ENCODE assay signal across 29 cellular contexts in genomic region chr3:52124126-52124525, GRCh38.
"Had no signal": no experiment of that assay in that cellular context is flagged by ENCODE, and none has a peak within 500 bp of the region (broad histone marks: within the 10 kb centered on the region; RNA-seq: fewer than 3 reads in every experiment).

No MANE protein-coding gene starts in this region.

- H3K4me3 Mint-ChIP-seq: activated CD4-positive, alpha-beta memory T cell treated with anti-CD3 and anti-CD28 coated beads, Interleukin-2, amount 10 ng/mL, durations not matched to agents 7 days and 5 days; activated naive CD8-positive, alpha-beta T cell treated with anti-CD3 and anti-CD28 coated beads, Interleukin-2, amount 10 ng/mL, durations not matched to agents 7 days and 5 days; activated T-helper 17 cell treated with anti-CD3 and anti-CD28 coated beads, Interleukin-2, amount 50 U/mL, for 72 hours had no signal

- ATAC-seq: activated T-helper 17 cell treated with anti-CD3 and anti-CD28 coated beads, Interleukin-2, amount 50 U/mL, for 72 hours; K562; Panc1; SK-N-SH treated with all-trans-retinoic acid at 6 μM for 48 hours had no signal

- H3K27me3 Mint-ChIP-seq: activated CD4-positive, alpha-beta memory T cell treated with anti-CD3 and anti-CD28 coated beads, Interleukin-2, amount 10 ng/mL, durations not matched to agents 7 days and 5 days; activated naive CD8-positive, alpha-beta T cell treated with anti-CD3 and anti-CD28 coated beads, Interleukin-2, amount 10 ng/mL, durations not matched to agents 7 days and 5 days; activated T-helper 17 cell treated with anti-CD3 and anti-CD28 coated beads, Interleukin-2, amount 50 U/mL, for 72 hours had no signal

- H3K36me3 ChIP-seq: adrenal gland, breast epithelium had no signal

- H3K27ac ChIP-seq: adrenal gland, breast epithelium, SJSA1 had no signal

- H3K27me3 ChIP-seq: adrenal gland, breast epithelium, SJSA1 had no signal

- H3K9me3 ChIP-seq: adrenal gland, breast epithelium, SJSA1 had no signal

- H3K4me3 ChIP-seq: adrenal gland, breast epithelium, K562, SJSA1 had no signal

- H3K9me3 Mint-ChIP-seq: activated CD4-positive, alpha-beta memory T cell treated with anti-CD3 and anti-CD28 coated beads, Interleukin-2, amount 10 ng/mL, durations not matched to agents 7 days and 5 days; activated naive CD8-positive, alpha-beta T cell treated with anti-CD3 and anti-CD28 coated beads, Interleukin-2, amount 10 ng/mL, durations not matched to agents 7 days and 5 days; activated T-helper 17 cell treated with anti-CD3 and anti-CD28 coated beads, Interleukin-2, amount 50 U/mL, for 72 hours had no signal

- DNase-seq: activated CD4-positive, alpha-beta memory T cell treated with anti-CD3 and anti-CD28 coated beads, Interleukin-2, amount 10 ng/mL, durations not matched to agents 7 days and 5 days; activated CD4-positive, alpha-beta T cell treated with anti-CD3 and anti-CD28 coated beads, Interleukin-2, amount 50 U/mL, for 1 hour; activated CD4-positive, CD25-positive, alpha-beta regulatory T cell; activated gamma-delta T cell; activated naive CD4-positive, alpha-beta T cell treated with anti-CD3 and anti-CD28 coated beads, Interleukin-2, amount 50 U/mL, for 16 hours; activated naive CD8-positive, alpha-beta T cell treated with anti-CD3 and anti-CD28 coated beads, Interleukin-2, amount 10 ng/mL, durations not matched to agents 7 days and 5 days; activated T-cell treated with anti-CD3 and anti-CD28 coated beads for 4 hours; activated T-cell treated with anti-CD3 and anti-CD28 coated beads, Interleukin-2, amount 50 U/mL, for 48 hours; adrenal gland; anterior cingulate cortex; central memory CD4-positive, alpha-beta T cell; Karpas-422; NCI-H1105 treated with DMSO at 0.1 percent for 48 hours; NCI-H1436 treated with DMSO at 0.1 percent for 48 hours; NCI-H187; NCI-H2081; NCI-H510A treated with DMSO at 0.1 percent for 48 hours; NCI-H69; NK-92 treated with Interleukin-12 subunit alpha and Interleukin-12 subunit beta, amount 100 ng/mL, for 24 hours; OCI-M1; RPMI8226; SHP77; SW 1271 had no signal

- H3K27ac Mint-ChIP-seq: activated CD4-positive, alpha-beta memory T cell treated with anti-CD3 and anti-CD28 coated beads, Interleukin-2, amount 10 ng/mL, durations not matched to agents 7 days and 5 days; activated naive CD8-positive, alpha-beta T cell treated with anti-CD3 and anti-CD28 coated beads, Interleukin-2, amount 10 ng/mL, durations not matched to agents 7 days and 5 days; activated T-helper 17 cell treated with anti-CD3 and anti-CD28 coated beads, Interleukin-2, amount 50 U/mL, for 72 hours had no signal

- H3K4me1 ChIP-seq: breast epithelium, SJSA1 had no signal
